ENCODE assay signal across 8 cellular contexts in genomic region chr19:49666120-49666444, GRCh38. TPM values are rescaled to one million over a fixed set of nuclear protein-coding genes. Genes with fewer than 3 reads are reported as not detected.
DNase-seq lines count a peak whose midpoint lies in the region; ATAC-seq and TF ChIP-seq lines count a peak whose summit lies in the region.

No MANE protein-coding gene starts in this region.

- H2BK120ac ChIP-seq in mesenchymal stem cell (ENCODE audit: low read depth, low read length) = no peak overlapping the region

- DNase-seq in left ventricle myocardium inferior (no peak), Right ventricle myocardium inferior (ENCODE audit: missing footprints) (no peak), astrocyte of the cerebellum (ENCODE audit: low read depth) (no peak), mesenchymal stem cell (no peak), vagina (ENCODE audit: extremely low spot score in 2 of 2) (no peak), NCI-H187 treated with DMSO at 0.1 percent for 48 hours (lab: John Stamatoyannopoulos, UW) (no peak)

- peaks cover 32% of the 10 kb centered on the region for H3K4me1 ChIP-seq in left ventricle myocardium inferior
- H3K4me1 ChIP-seq in mesenchymal stem cell (ENCODE audit: control insufficient read depth, insufficient read depth, low read depth, low read length) = peaks cover 14% of the 10 kb centered on the region
- peaks cover 22% of the 10 kb centered on the region for H3K4me1 ChIP-seq in vagina

- no peak overlapping the region for H3K4ac ChIP-seq in mesenchymal stem cell (ENCODE audit: low read depth in 1 of 2, low read length in 2 of 2)

- peak overlapping the region; percentile 5 for H2BK5ac ChIP-seq in mesenchymal stem cell (ENCODE audit: low read depth, low read length, poor library complexity, severe bottlenecking)

- no peak overlapping the region for H4K91ac ChIP-seq in mesenchymal stem cell (ENCODE audit: low read length)

- TF ChIP-seq CTCF in left ventricle myocardium inferior (IDR thresholded peaks at IDR 0.05; ENCODE audit: borderline replicate concordance) (no peak), astrocyte of the cerebellum (IDR thresholded peaks at IDR 0.05; ENCODE audit: low read depth, low read length, missing control alignments) (no peak), vagina (IDR thresholded peaks at IDR 0.05) (no peak)

- H3K79me1 ChIP-seq in mesenchymal stem cell (replicated peaks; ENCODE audit: low read length, poor library complexity, severe bottlenecking) = peaks cover 47% of the 10 kb centered on the region

- peak overlapping the region; percentile 93 for H3K4me2 ChIP-seq in mesenchymal stem cell (ENCODE audit: low read length, poor library complexity, severe bottlenecking)

- peaks cover 29% of the 10 kb centered on the region for H3K36me3 ChIP-seq in left ventricle myocardium inferior
- H3K36me3 ChIP-seq in mesenchymal stem cell (ENCODE audit: control insufficient read depth in 1 of 2, insufficient read depth in 2 of 2, low read depth in 1 of 2, low read length in 2 of 2) = peaks cover 37 to 45% of the 10 kb centered on the region in 2 experiments
- peaks cover 0 to 19% of the 10 kb centered on the region in 2 donors for H3K36me3 ChIP-seq in vagina

- no peak overlapping the region for H2BK12ac ChIP-seq in mesenchymal stem cell (ENCODE audit: low read length in 2 of 2)

- H4K8ac ChIP-seq in mesenchymal stem cell (ENCODE audit: low read length) = no peak overlapping the region

- no peak overlapping the region for H3K18ac ChIP-seq in mesenchymal stem cell (ENCODE audit: low read depth in 1 of 2, low read length in 2 of 2)

- H2BK15ac ChIP-seq in mesenchymal stem cell (ENCODE audit: low read depth, poor library complexity, severe bottlenecking) = no peak overlapping the region

- peak overlapping the region; percentile 91 for H3K27ac ChIP-seq in left ventricle myocardium inferior (replicated peaks)
- H3K27ac ChIP-seq in mesenchymal stem cell (ENCODE audit: low read length, poor library complexity, severe bottlenecking) = no peak overlapping the region
- peak overlapping the region; percentile 89 for H3K27ac ChIP-seq in vagina

- ATAC-seq in Right ventricle myocardium inferior = no peak
- no peak for ATAC-seq in GM19452 (IDR thresholded peaks at IDR 0.05; ENCODE audit: unreplicated experiment)
- no peak for ATAC-seq in HG03097 (IDR thresholded peaks at IDR 0.05; ENCODE audit: low FRiP score, unreplicated experiment)

- peak overlapping the region; percentile 93 for H3K9ac ChIP-seq in mesenchymal stem cell (ENCODE audit: low read length)

- no peak overlapping the region for H3K23ac ChIP-seq in mesenchymal stem cell (ENCODE audit: low read length in 2 of 2)

- intact Hi-C loops in left ventricle myocardium inferior (cut with micrococcal nuclease) = no loop called here
- intact Hi-C loops in Right ventricle myocardium inferior (cut with DNase I) = no loop called here
- intact Hi-C loops in vagina (cut with DNase I) = loop anchor here (10.0 kb wide), 1 partner anchor 171 kb away; the partner anchor contains the start of gene RPS11

- WGBS in mesenchymal stem cell = 0% methylated on average over 9 of the region's 9 CpGs

- no peak overlapping the region for H3K14ac ChIP-seq in mesenchymal stem cell (ENCODE audit: low read length in 2 of 2)

- H3K4me3 ChIP-seq in left ventricle myocardium inferior (peak overlapping the region; percentile 90), astrocyte of the cerebellum (ENCODE audit: low read depth, low read length) (peak overlapping the region; percentile 73), mesenchymal stem cell (ENCODE audit: insufficient read depth in 1 of 2, low read depth in 1 of 2, low read length in 2 of 2) (peak overlapping the region; percentile 70 to 97), vagina (peak overlapping the region; percentile 68 to 73)

- H3K9me3 ChIP-seq in left ventricle myocardium inferior (replicated peaks) (no peaks in the 10 kb centered on the region), mesenchymal stem cell (ENCODE audit: control insufficient read depth, low read length) (no peaks in the 10 kb centered on the region), vagina (no peaks in the 10 kb centered on the region)

- H3K27me3 ChIP-seq in left ventricle myocardium inferior (ENCODE audit: low read depth) (no peaks in the 10 kb centered on the region), mesenchymal stem cell (ENCODE audit: control insufficient read depth in 1 of 2, insufficient read depth in 1 of 2, low read length in 2 of 2) (no peaks in the 10 kb centered on the region), vagina (no peaks in the 10 kb centered on the region)

- in situ Hi-C loops in astrocyte of the cerebellum (cut with HindIII; ENCODE audit: low sequenced_read_pairs) = no loop called here

- no peak overlapping the region for H2AFZ ChIP-seq in mesenchymal stem cell (ENCODE audit: low read depth, low read length)

- no peak overlapping the region for H2AK5ac ChIP-seq in mesenchymal stem cell (ENCODE audit: low read length, severe bottlenecking)

- no peak for TF ChIP-seq POLR2A in vagina (IDR thresholded peaks at IDR 0.05)

RNA-seq across cellular contexts. Expression of gene BCL2L12, which starts 0.3 kb away (rescaled TPM):
- total RNA-seq in left ventricle myocardium inferior = 11.4 TPM
- total RNA-seq in Right ventricle myocardium inferior = 10.6 TPM
- polyA plus RNA-seq in mesenchymal stem cell (2013, experiment 1 of 2) = 20.5 TPM
- 20.9 TPM for polyA plus RNA-seq in mesenchymal stem cell (2013, experiment 2 of 2)
- 14.7 TPM for total RNA-seq in vagina

RNA-seq across cellular contexts. Expression of gene IRF3, which starts 0.4 kb away (rescaled TPM):
- total RNA-seq in left ventricle myocardium inferior (34.5 TPM), Right ventricle myocardium inferior (36.4 TPM), vagina (59.4 TPM)
- 73.1 TPM for polyA plus RNA-seq in mesenchymal stem cell (2013, experiment 1 of 2)
- 76.3 TPM for polyA plus RNA-seq in mesenchymal stem cell (2013, experiment 2 of 2)

RNA-seq across cellular contexts. Expression of gene PRMT1, which starts 11.0 kb away (rescaled TPM):
- total RNA-seq in left ventricle myocardium inferior (112 TPM), Right ventricle myocardium inferior (122 TPM), vagina (156 TPM)
- polyA plus RNA-seq in mesenchymal stem cell (2013, experiment 1 of 2) = 111 TPM
- polyA plus RNA-seq in mesenchymal stem cell (2013, experiment 2 of 2) = 103 TPM

RNA-seq across cellular contexts. Expression of gene ADM5, which starts 23.3 kb away (rescaled TPM):
- total RNA-seq in left ventricle myocardium inferior (0.49 TPM), Right ventricle myocardium inferior (0.84 TPM), vagina (2.7 TPM)
- polyA plus RNA-seq in mesenchymal stem cell (2013, experiment 1 of 2) = 0.68 TPM
- 0.44 TPM for polyA plus RNA-seq in mesenchymal stem cell (2013, experiment 2 of 2)

RNA-seq across cellular contexts. Expression of gene SCAF1, which starts 24.1 kb away (rescaled TPM):
- total RNA-seq in left ventricle myocardium inferior (38.8 TPM), Right ventricle myocardium inferior (42.5 TPM), vagina (20.4 TPM)
- 43.0 TPM for polyA plus RNA-seq in mesenchymal stem cell (2013, experiment 1 of 2)
- polyA plus RNA-seq in mesenchymal stem cell (2013, experiment 2 of 2) = 38.9 TPM
